ENCODE assay signal across 22 cellular contexts in the genomic region with DNA sequence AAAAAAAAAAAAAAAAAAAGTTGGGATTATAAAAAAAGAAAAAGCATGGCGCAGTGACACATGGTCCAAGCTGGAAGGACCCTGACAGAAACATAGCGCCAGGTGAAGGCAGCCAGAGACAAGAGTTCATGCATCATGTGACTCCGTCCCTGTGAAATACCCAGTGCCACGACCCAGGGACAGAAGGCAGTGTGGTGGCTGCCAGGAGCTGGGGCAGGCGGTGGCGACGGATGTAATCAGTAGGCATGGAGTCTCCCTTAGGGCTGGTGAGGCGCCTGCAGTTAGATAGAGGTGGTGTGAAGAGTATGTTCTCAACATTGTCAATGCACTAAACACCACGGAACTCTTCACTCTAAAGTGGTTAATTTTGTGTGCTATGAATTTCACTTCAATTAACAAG.
"Had no signal": no experiment of that assay in that cellular context is flagged by ENCODE, and none has a peak within 500 bp of the region (broad histone marks: within the 10 kb centered on the region; RNA-seq: fewer than 3 reads in every experiment).

No MANE protein-coding gene starts in this region.

- H3K27me3 ChIP-seq: colonic mucosa, uterus had no signal

- ATAC-seq: activated CD8-positive, alpha-beta memory T cell treated with anti-CD3 and anti-CD28 coated beads, Interleukin-2, amount 10 ng/mL, durations not matched to agents 7 days and 5 days; activated T-helper 17 cell treated with anti-CD3 and anti-CD28 coated beads, Interleukin-2, amount 50 U/mL, for 72 hours; stimulated activated naive CD8-positive, alpha-beta T cell treated with anti-CD3 and anti-CD28 coated beads, Interleukin-15, Interleukin-2, amounts not matched to agents 100 U/mL and 50 U/mL, for 24 hours had no signal

- DNase-seq: activated CD4-positive, alpha-beta memory T cell treated with anti-CD3 and anti-CD28 coated beads, Interleukin-2, amount 10 ng/mL, durations not matched to agents 7 days and 5 days; activated CD8-positive, alpha-beta memory T cell treated with anti-CD3 and anti-CD28 coated beads, Interleukin-2, amount 10 ng/mL, durations not matched to agents 7 days and 5 days; activated naive CD4-positive, alpha-beta T cell treated with Interleukin-2 at 50 U/mL for 16 hours; activated naive CD8-positive, alpha-beta T cell treated with anti-CD3 and anti-CD28 coated beads, Interleukin-2, amount 10 ng/mL, durations not matched to agents 7 days and 5 days; activated T-cell treated with anti-CD3 and anti-CD28 coated beads, Interleukin-2, amount 50 U/mL, for 1 hour; amygdala; colonic mucosa; endodermal cell; foreskin fibroblast; hippocampal formation; islet precursor cell; midbrain; nucleus accumbens; retina; stimulated activated CD4-positive, alpha-beta T cell treated with anti-CD3 and anti-CD28 coated beads, Interleukin-2, amount 100 ng/mL, for 24 hours; stimulated activated naive CD8-positive, alpha-beta T cell treated with anti-CD3 and anti-CD28 coated beads, Interleukin-15, Interleukin-2, amounts not matched to agents 100 U/mL and 50 U/mL, for 24 hours; substantia nigra; T-helper 2 cell; tibial artery; uterus had no signal

- H3K27ac ChIP-seq: colonic mucosa, epithelial cell of prostate, tibial artery, uterus had no signal

- H3K4me1 ChIP-seq: colonic mucosa, tibial artery had no signal

- H3K4me3 ChIP-seq: colonic mucosa, tibial artery, uterus had no signal

- H3K9me3 ChIP-seq: colonic mucosa, tibial artery, uterus had no signal
